ENCODE assay signal across 8 cellular contexts in the genomic region with DNA sequence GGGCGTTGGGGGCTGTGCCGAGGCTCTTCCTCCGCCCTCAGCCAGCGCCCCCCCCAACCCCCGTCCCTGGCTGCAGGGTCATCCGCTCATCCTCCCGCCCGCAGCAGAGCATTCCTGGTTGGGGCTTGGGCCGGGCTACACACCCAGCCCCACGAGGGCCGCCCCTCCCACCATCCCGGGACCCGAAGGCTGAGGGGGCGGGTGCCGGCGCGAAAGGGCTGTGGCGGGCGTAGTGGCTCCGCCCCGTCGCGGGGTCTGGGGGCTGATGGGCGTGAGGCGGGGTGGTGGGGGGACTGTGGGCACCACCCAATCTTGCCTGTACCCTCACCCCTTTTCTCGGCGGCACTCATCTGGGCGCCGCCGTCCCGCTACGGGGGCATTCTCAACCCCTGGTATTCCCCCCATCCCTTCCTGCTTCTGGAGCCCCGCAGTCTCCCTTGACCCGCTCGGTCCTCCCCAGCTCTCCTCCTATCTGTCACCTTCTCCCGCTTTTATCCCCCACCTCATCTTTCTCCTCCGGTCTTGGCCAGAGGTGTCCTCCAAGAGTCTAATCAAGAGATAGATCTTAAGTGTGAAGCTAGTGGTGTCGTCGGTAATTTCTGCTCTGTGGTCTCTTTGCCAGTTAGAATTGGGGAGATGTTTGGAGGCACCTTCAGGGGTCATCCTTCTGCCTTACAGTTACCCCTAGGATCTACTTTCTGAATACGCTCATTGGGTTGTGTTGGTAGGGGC. TPM values are rescaled to one million over a fixed set of nuclear protein-coding genes. Genes with fewer than 3 reads are reported as not detected.
DNase-seq lines count a peak whose midpoint lies in the region; ATAC-seq and TF ChIP-seq lines count a peak whose summit lies in the region.

No MANE protein-coding gene starts in this region.

- peak overlapping the region; percentile 68 for H3K27ac ChIP-seq in SJSA1
- peak overlapping the region; percentile 83 for H3K27ac ChIP-seq in cingulate gyrus (ENCODE audit: low read depth, low read length)
- peak overlapping the region; percentile 55 to 77 (median 67) for H3K27ac ChIP-seq in right lobe of liver

- peaks cover 5 to 16% of the 10 kb centered on the region in 2 donors for H3K4me1 Mint-ChIP-seq in stimulated activated naive B cell treated with anti-CD40 and anti-IgM and Interleukin-4, amounts not matched to agents 10 μg/mL and 1 μg/mL and 100 μg/mL, for 72 hours

- H3K36me3 ChIP-seq in SJSA1 (no peaks in the 10 kb centered on the region; the same call in 1 of the 2 replicates), right lobe of liver (no peaks in the 10 kb centered on the region)

- peaks cover 24% of the 10 kb centered on the region for H3K4me1 ChIP-seq in SJSA1 (replicated peaks)
- no peaks in the 10 kb centered on the region for H3K4me1 ChIP-seq in right lobe of liver

- H3K9me3 ChIP-seq in SJSA1 (replicated peaks) (no peaks in the 10 kb centered on the region), right lobe of liver (no peaks in the 10 kb centered on the region)

- ATAC-seq in GM19395 (IDR thresholded peaks at IDR 0.05; ENCODE audit: unreplicated experiment) (peak; percentile 43), HG03354 (IDR thresholded peaks at IDR 0.05; ENCODE audit: poor library complexity, severe bottlenecking, unreplicated experiment) (peak; percentile 40), right lobe of liver (peak; percentile 36 to 56 (median 48))
- ATAC-seq in stimulated activated naive B cell treated with anti-CD40 and anti-IgM and Interleukin-4, amounts not matched to agents 10 μg/mL and 1 μg/mL and 100 μg/mL, for 72 hours (replicated peaks) = peak; percentile 20 to 25

- peak overlapping the region; percentile 99 for H3K27ac Mint-ChIP-seq in stimulated activated naive B cell treated with anti-CD40 and anti-IgM and Interleukin-4, amounts not matched to agents 10 μg/mL and 1 μg/mL and 100 μg/mL, for 72 hours

- DNase-seq in DMS53 (lab: John Stamatoyannopoulos, UW) (peak; percentile 51), SJSA1 (ENCODE audit: low read depth in 1 of 2, low spot score in 2 of 2) (peak in 1 of 2 experiments; percentile 51), right lobe of liver (no peak), germinal center (ENCODE audit: low spot score) (no peak)
- no peak for DNase-seq in stimulated activated naive B cell treated with anti-CD40 and anti-IgM and Interleukin-4, amounts not matched to agents 10 μg/mL and 1 μg/mL and 100 μg/mL, for 72 hours

- H3K27me3 Mint-ChIP-seq in stimulated activated naive B cell treated with anti-CD40 and anti-IgM and Interleukin-4, amounts not matched to agents 10 μg/mL and 1 μg/mL and 100 μg/mL, for 72 hours = no peaks in the 10 kb centered on the region

- H3K27me3 ChIP-seq in SJSA1 (replicated peaks) = no peaks in the 10 kb centered on the region
- no peaks in the 10 kb centered on the region for H3K27me3 ChIP-seq in right lobe of liver

- peak overlapping the region; percentile 90 to 95 for H3K4me3 Mint-ChIP-seq in stimulated activated naive B cell treated with anti-CD40 and anti-IgM and Interleukin-4, amounts not matched to agents 10 μg/mL and 1 μg/mL and 100 μg/mL, for 72 hours

- intact Hi-C loops in right lobe of liver (cut with DNase I) = no loop called here

- no peak for TF ChIP-seq POLR2A in right lobe of liver (IDR thresholded peaks at IDR 0.05)

- no peaks in the 10 kb centered on the region for H3K9me3 Mint-ChIP-seq in stimulated activated naive B cell treated with anti-CD40 and anti-IgM and Interleukin-4, amounts not matched to agents 10 μg/mL and 1 μg/mL and 100 μg/mL, for 72 hours

- WGBS in right lobe of liver (ENCODE audit: insufficient coverage, low coverage, low lambda C conversion rate, missing lambda C conversion rate) = 3% methylated on average over 18 of the region's 40 CpGs

- H3K4me3 ChIP-seq in SJSA1 (peak overlapping the region; percentile 60), right lobe of liver (peak overlapping the region; percentile 85 to 89 (median 87))

- no peak for TF ChIP-seq CTCF in right lobe of liver (IDR thresholded peaks at IDR 0.05)

- H3K36me3 Mint-ChIP-seq in stimulated activated naive B cell treated with anti-CD40 and anti-IgM and Interleukin-4, amounts not matched to agents 10 μg/mL and 1 μg/mL and 100 μg/mL, for 72 hours = peaks cover 0 to 1% of the 10 kb centered on the region in 2 donors

RNA-seq across cellular contexts. Expression of a gene that starts 1.6 kb away (rescaled TPM):
- 31.2 and 34.9 TPM in 2 replicates for total RNA-seq in SJSA1 (2014; rRNA removed; shearing (Covaris generic))
- 10 to 100 TPM in 1 of 6 experiments, 1 to 10 TPM in 5; 2.6 to 10.9 (median 5.0) TPM for total RNA-seq in right lobe of liver
